Comparison of ENCODE assay signal across 9 cellular contexts in the genomic region with DNA sequence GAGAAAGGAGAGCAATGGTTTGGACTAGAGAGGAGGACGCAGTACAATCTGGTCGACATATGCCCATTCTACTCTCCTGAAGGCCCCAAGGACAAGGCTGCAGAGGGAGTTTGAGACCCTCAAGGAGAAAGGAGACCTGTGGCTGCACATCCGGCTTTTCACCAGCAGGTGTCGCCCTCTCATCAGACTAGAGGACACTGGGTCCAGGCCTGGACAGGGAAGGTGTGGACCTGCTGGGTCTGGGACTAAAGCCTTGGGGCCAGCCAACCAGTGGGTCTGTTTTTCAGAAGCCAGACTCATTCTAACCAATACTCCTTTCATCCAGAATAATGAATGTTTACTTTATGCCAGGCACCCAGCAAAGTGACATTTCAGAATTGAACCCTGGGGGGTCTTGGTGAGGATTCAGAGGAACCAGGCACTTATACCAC. TPM values are rescaled to one million over a fixed set of nuclear protein-coding genes. Genes with fewer than 3 reads are reported as not detected.
DNase-seq lines count a peak whose midpoint lies in the region; ATAC-seq and TF ChIP-seq lines count a peak whose summit lies in the region.
"Had no signal": no experiment of that assay in that cellular context is flagged by ENCODE, and none has a peak within 500 bp of the region (broad histone marks: within the 10 kb centered on the region; RNA-seq: fewer than 3 reads in every experiment).

No MANE protein-coding gene starts in this region.

- intact Hi-C loops in IMR-90 (cut with micrococcal nuclease) = loop anchor here (1.0 to 5.0 kb wide), 3 partner anchors 24 to 217 kb away; no protein-coding TSS in a partner anchor
- intact Hi-C loops in activated T-helper 1 cell treated with anti-CD3 and anti-CD28 coated beads, Interleukin-12 subunit alpha, Interleukin-12 subunit beta, Interleukin-2, Interleukin-4 antibody, amounts not matched to agents 30 ng/mL and 10 ng/mL and 1 ng/mL, durations not matched to agents 14 hours and 24 hours and 36 hours (cut with micrococcal nuclease) = loop anchor here (1.0 to 5.0 kb wide), 5 partner anchors 24 to 217 kb away; no protein-coding TSS in a partner anchor
- intact Hi-C loops in testis (cut with DNase I; ENCODE audit: low total_unique reads) = no loop called here

- H4K20me1 ChIP-seq in IMR-90 (ENCODE audit: insufficient read depth, low read length) = 0 out of 2 replicates have a peak, but pooled peaks cover 4% of the 10 kb centered on the region

- H3K27me3 ChIP-seq in IMR-90 (ENCODE audit: control insufficient read depth, insufficient read depth, low read length) = peaks cover 2% of the 10 kb centered on the region; the same call in 1 of the 2 replicates
- no peaks in the 10 kb centered on the region for H3K27me3 ChIP-seq in testis

- TF ChIP-seq RAD21 in IMR-90 (IDR thresholded peaks at IDR 0.05; ENCODE audit: low read length) = peak; percentile 98

- no TSS peak for BruUV-seq in IMR-90 (replicated peaks; lab: Mats Ljungman, UMichigan)

- H4K8ac ChIP-seq in IMR-90 (ENCODE audit: low read depth in 2 of 2, low read length in 2 of 2) = no peak overlapping the region

- H2BK15ac ChIP-seq in IMR-90 (ENCODE audit: low read depth, low read length) = no peak overlapping the region

- no peak overlapping the region for H4K91ac ChIP-seq in IMR-90 (ENCODE audit: insufficient read depth, low read depth, low read length)

- H3K27ac Mint-ChIP-seq in activated T-helper 1 cell treated with anti-CD3 and anti-CD28 coated beads, Interleukin-12 subunit alpha, Interleukin-12 subunit beta, Interleukin-2, Interleukin-4 antibody, amounts not matched to agents 30 ng/mL and 10 ng/mL and 1 ng/mL, durations not matched to agents 14 hours and 24 hours and 36 hours = no peak overlapping the region
- H3K27ac Mint-ChIP-seq: T-helper 1 cell treated with Interleukin-12 subunit alpha and Interleukin-12 subunit beta and Interleukin-4 antibody, amounts not matched to agents 30 μg/mL and 1 μg/mL, for 36 hours had no signal

- peak overlapping the region; percentile 73 for H2AK9ac ChIP-seq in IMR-90 (replicated peaks; ENCODE audit: low read depth, low read length, poor library complexity)

- no peak overlapping the region for H2BK5ac ChIP-seq in IMR-90 (ENCODE audit: low read depth, low read length, poor library complexity, severe bottlenecking)

- H4K5ac ChIP-seq in IMR-90 (ENCODE audit: low read depth, low read length) = no peak overlapping the region

- peak overlapping the region; percentile 74 for H2AFZ ChIP-seq in IMR-90 (replicated peaks; ENCODE audit: low read length, poor library complexity)

- no peak overlapping the region for H3K23ac ChIP-seq in IMR-90 (ENCODE audit: low read depth, low read length)

- no peaks in the 10 kb centered on the region; the same call in 1 of the 2 replicates for H3K9me1 ChIP-seq in IMR-90 (ENCODE audit: insufficient read depth, low read length)

- no peak overlapping the region for H3K4ac ChIP-seq in IMR-90 (ENCODE audit: low read depth, low read length)

- H3K36me3 ChIP-seq in IMR-90 (ENCODE audit: control insufficient read depth, insufficient read depth, low read length) (no peaks in the 10 kb centered on the region), testis (ENCODE audit: low read depth, missing control alignments) (no peaks in the 10 kb centered on the region)

- H3K18ac ChIP-seq in IMR-90 (ENCODE audit: low read depth, low read length) = no peak overlapping the region

- no peak overlapping the region for H3K9ac ChIP-seq in IMR-90 (ENCODE audit: low read depth, low read length)

- ATAC-seq in IMR-90 (ENCODE audit: low read depth) (peak; percentile 79), omental fat pad (ENCODE audit: low FRiP score) (no peak), GM21717 (IDR thresholded peaks at IDR 0.05; ENCODE audit: unreplicated experiment) (no peak)

- H3K4me2 ChIP-seq in IMR-90 (ENCODE audit: low read depth, low read length) = no peak overlapping the region

- no peaks in the 10 kb centered on the region for H3K27me3 Mint-ChIP-seq in activated T-helper 1 cell treated with anti-CD3 and anti-CD28 coated beads, Interleukin-12 subunit alpha, Interleukin-12 subunit beta, Interleukin-2, Interleukin-4 antibody, amounts not matched to agents 30 ng/mL and 10 ng/mL and 1 ng/mL, durations not matched to agents 14 hours and 24 hours and 36 hours (ENCODE audit: insufficient read depth)

- no peak overlapping the region for H3K56ac ChIP-seq in IMR-90 (ENCODE audit: extremely low read depth, insufficient read depth, low read length)

- H3K9me3 ChIP-seq in IMR-90 (ENCODE audit: control insufficient read depth, insufficient read depth, low read length) = no peaks in the 10 kb centered on the region
- H3K9me3 ChIP-seq in testis = no peaks in the 10 kb centered on the region

- H3K4me3 ChIP-seq in IMR-90 (ENCODE audit: insufficient read depth, low read depth, low read length) (no peak overlapping the region), fibroblast of pulmonary artery (replicated peaks; ENCODE audit: low read depth, low read length) (no peak overlapping the region), testis (no peak overlapping the region)

- no peak overlapping the region for H2BK120ac ChIP-seq in IMR-90 (ENCODE audit: low read depth, low read length)

- no CpG with 5 or more reads among the region's 4 CpGs for WGBS in IMR-90 (ENCODE audit: extremely low coverage in 2 of 2, insufficient read length in 1 of 2), 2 experiments
- WGBS in testis, 2 donors = 13 to 24% methylated on average over 3 to 4 of the region's 4 CpGs

- TF ChIP-seq POLR2A in IMR-90 (IDR thresholded peaks at IDR 0.05; ENCODE audit: low read depth, low read length) (0 out of 2 replicates have a peak, but pooled peaks have one; percentile 23), testis (IDR thresholded peaks at IDR 0.05) (no peak)

- H3K4me1 ChIP-seq in IMR-90 (ENCODE audit: control insufficient read depth, insufficient read depth, low read length) (peaks cover 9% of the 10 kb centered on the region), testis (peaks cover 20% of the 10 kb centered on the region)

- H2AK5ac ChIP-seq in IMR-90 (ENCODE audit: low read depth, low read length) = no peak overlapping the region

- DNase-seq in DMS 273 treated with DMSO at 0.1 percent for 48 hours (lab: John Stamatoyannopoulos, UW) (peak; percentile 40), IMR-90 (peak; percentile 67), RPMI7951 (ENCODE audit: low read depth) (peak; percentile 68), fibroblast of pulmonary artery (ENCODE audit: low read depth) (peak; percentile 79), omental fat pad (ENCODE audit: low spot score) (peak; percentile 93), testis (peak; percentile 91)
- DNase-seq in activated T-helper 1 cell treated with anti-CD3 and anti-CD28 coated beads, Interleukin-12 subunit alpha, Interleukin-12 subunit beta, Interleukin-2, Interleukin-4 antibody, amounts not matched to agents 30 ng/mL and 10 ng/mL and 1 ng/mL, durations not matched to agents 14 hours and 24 hours and 36 hours (ENCODE audit: low spot score) = peak; percentile 55

- H3K79me1 ChIP-seq in IMR-90 (ENCODE audit: low read depth in 1 of 2, low read length in 2 of 2) = no peaks in the 10 kb centered on the region

- CTCF ChIA-PET in IMR-90 (lab: Yijun Ruan, JAX) = interaction anchor here (0.8 kb wide), 1 partner anchor 231 kb away, joined by 3 read pairs; no protein-coding TSS in a partner anchor

- peaks cover 29% of the 10 kb centered on the region for H3K4me1 Mint-ChIP-seq in activated T-helper 1 cell treated with anti-CD3 and anti-CD28 coated beads, Interleukin-12 subunit alpha, Interleukin-12 subunit beta, Interleukin-2, Interleukin-4 antibody, amounts not matched to agents 30 ng/mL and 10 ng/mL and 1 ng/mL, durations not matched to agents 14 hours and 24 hours and 36 hours (ENCODE audit: low read depth)

- in situ Hi-C loops in IMR-90 (cut with MboI; ENCODE audit: low sequenced_read_pairs) = no loop called here

- no peak overlapping the region for H3K27ac ChIP-seq in IMR-90 (ENCODE audit: insufficient read depth, low read length)
- no peak overlapping the region for H3K27ac ChIP-seq in testis

- POLR2A ChIA-PET in IMR-90 (lab: Charles Lee; ENCODE audit: unreplicated experiment) = no interaction called here

- no peaks in the 10 kb centered on the region for H3K36me3 Mint-ChIP-seq in activated T-helper 1 cell treated with anti-CD3 and anti-CD28 coated beads, Interleukin-12 subunit alpha, Interleukin-12 subunit beta, Interleukin-2, Interleukin-4 antibody, amounts not matched to agents 30 ng/mL and 10 ng/mL and 1 ng/mL, durations not matched to agents 14 hours and 24 hours and 36 hours (ENCODE audit: low read depth)

- H3K9me3 Mint-ChIP-seq in activated T-helper 1 cell treated with anti-CD3 and anti-CD28 coated beads, Interleukin-12 subunit alpha, Interleukin-12 subunit beta, Interleukin-2, Interleukin-4 antibody, amounts not matched to agents 30 ng/mL and 10 ng/mL and 1 ng/mL, durations not matched to agents 14 hours and 24 hours and 36 hours = no peaks in the 10 kb centered on the region
- H3K9me3 Mint-ChIP-seq: T-helper 1 cell treated with Interleukin-12 subunit alpha and Interleukin-12 subunit beta and Interleukin-4 antibody, amounts not matched to agents 30 μg/mL and 1 μg/mL, for 36 hours had no signal

- H3K4me3 Mint-ChIP-seq in activated T-helper 1 cell treated with anti-CD3 and anti-CD28 coated beads, Interleukin-12 subunit alpha, Interleukin-12 subunit beta, Interleukin-2, Interleukin-4 antibody, amounts not matched to agents 30 ng/mL and 10 ng/mL and 1 ng/mL, durations not matched to agents 14 hours and 24 hours and 36 hours = no peak overlapping the region
- H3K4me3 Mint-ChIP-seq: T-helper 1 cell treated with Interleukin-12 subunit alpha and Interleukin-12 subunit beta and Interleukin-4 antibody, amounts not matched to agents 30 μg/mL and 1 μg/mL, for 36 hours had no signal

- peak; percentile 97 for TF ChIP-seq CTCF in IMR-90 (conservative IDR thresholded peaks at IDR 0.05; ENCODE audit: low read depth, low read length)
- peak; percentile 96 for TF ChIP-seq CTCF in fibroblast of pulmonary artery (IDR thresholded peaks at IDR 0.05; ENCODE audit: low read length, missing control alignments)
- peak in 2 of 3 donors; percentile 49 to 92 for TF ChIP-seq CTCF in omental fat pad (IDR thresholded peaks at IDR 0.05)
- peak; percentile 94 to 97 (median 96) for TF ChIP-seq CTCF in testis (IDR thresholded peaks at IDR 0.05)

- dilution Hi-C loops in IMR-90 (cut with HindIII; ENCODE audit: low sequenced_read_pairs, unreplicated experiment) = no loop called here

- no peak overlapping the region for H2BK20ac ChIP-seq in IMR-90 (ENCODE audit: low read depth, low read length)

- H3K14ac ChIP-seq in IMR-90 (replicated peaks; ENCODE audit: low read depth, low read length) = no peak overlapping the region

RNA-seq across cellular contexts. Expression of a gene that starts 5.0 kb away (rescaled TPM):
- not detected in 2 replicates for total RNA-seq in IMR-90 (2012; rRNA removed)
- polyA plus RNA-seq in IMR-90 (2012; rRNA removed) = not detected in 2 replicates
- polyA plus RNA-seq in IMR-90 (2012; cell fraction: cytosol; rRNA removed) = not detected in 2 replicates
- polyA plus RNA-seq in IMR-90 (2012; cell fraction: nucleus; rRNA removed; ENCODE audit: low replicate concordance) = not detected in 2 replicates
- not detected in 2 replicates for total RNA-seq in RPMI7951 (2014; rRNA removed; shearing (Covaris generic))
- not detected in 2 replicates for total RNA-seq in activated T-helper 1 cell treated with anti-CD3 and anti-CD28 coated beads, Interleukin-12 subunit alpha, Interleukin-12 subunit beta, Interleukin-2, Interleukin-4 antibody, amounts not matched to agents 30 ng/mL and 10 ng/mL and 1 ng/mL, durations not matched to agents 14 hours and 24 hours and 36 hours
- total RNA-seq in omental fat pad = not detected
- total RNA-seq in testis = under 1 TPM in 1 of 2 donors, not detected in 1; 0.16 TPM
- polyA plus RNA-seq in testis (ENCODE audit: insufficient read depth, low read depth, low replicate concordance) = not detected

RNA-seq across cellular contexts. Expression of a gene that starts 8.8 kb away (rescaled TPM):
- total RNA-seq in IMR-90 (2012; rRNA removed) (0.54 and 0.56 TPM in 2 replicates), omental fat pad (100 to 1,000 TPM in 3 of 4 donors, 10 to 100 TPM in 1; 65.7 to 157 (median 128) TPM), testis (10 to 100 TPM in 1 of 2 donors, 1 to 10 TPM in 1; 9.0 to 11.7 TPM)
- polyA plus RNA-seq in IMR-90 (2012; rRNA removed) (3.0 and 4.3 TPM in 2 replicates), testis (ENCODE audit: insufficient read depth, low read depth, low replicate concordance) (31.2 TPM)
- 2.7 and 5.1 TPM in 2 replicates for polyA plus RNA-seq in IMR-90 (2012; cell fraction: cytosol; rRNA removed)
- polyA plus RNA-seq in IMR-90 (2012; cell fraction: nucleus; rRNA removed; ENCODE audit: low replicate concordance) = 3.0 and 6.7 TPM in 2 replicates
- total RNA-seq in RPMI7951 (2014; rRNA removed; shearing (Covaris generic)) = 7.1 and 7.9 TPM in 2 replicates
- total RNA-seq in activated T-helper 1 cell treated with anti-CD3 and anti-CD28 coated beads, Interleukin-12 subunit alpha, Interleukin-12 subunit beta, Interleukin-2, Interleukin-4 antibody, amounts not matched to agents 30 ng/mL and 10 ng/mL and 1 ng/mL, durations not matched to agents 14 hours and 24 hours and 36 hours = not detected in 2 replicates

RNA-seq across cellular contexts. Expression of a gene that starts 12.8 kb away (rescaled TPM):
- total RNA-seq in IMR-90 (2012; rRNA removed) (not detected in 2 replicates), omental fat pad (1 to 10 TPM in 2 of 4 donors, under 1 TPM in 2; 0.37 to 2.4 (median 1.0) TPM), testis (1 to 10 TPM; 6.5 to 6.9 TPM)
- polyA plus RNA-seq in IMR-90 (2012; rRNA removed) (0.05 TPM in 1 of 2 replicates, not detected in the other), testis (ENCODE audit: insufficient read depth, low read depth, low replicate concordance) (9.9 TPM)
- polyA plus RNA-seq in IMR-90 (2012; cell fraction: cytosol; rRNA removed) = 0.07 and 0.16 TPM in 2 replicates
- polyA plus RNA-seq in IMR-90 (2012; cell fraction: nucleus; rRNA removed; ENCODE audit: low replicate concordance) = 0.76 and 1.0 TPM in 2 replicates
- total RNA-seq in RPMI7951 (2014; rRNA removed; shearing (Covaris generic)) = 0.12 TPM in 1 of 2 replicates, not detected in the other
- not detected in 2 replicates for total RNA-seq in activated T-helper 1 cell treated with anti-CD3 and anti-CD28 coated beads, Interleukin-12 subunit alpha, Interleukin-12 subunit beta, Interleukin-2, Interleukin-4 antibody, amounts not matched to agents 30 ng/mL and 10 ng/mL and 1 ng/mL, durations not matched to agents 14 hours and 24 hours and 36 hours

RNA-seq across cellular contexts. Expression of a gene that starts 33.1 kb away (rescaled TPM):
- total RNA-seq in IMR-90 (2012; rRNA removed) = 26.3 and 29.7 TPM in 2 replicates
- polyA plus RNA-seq in IMR-90 (2012; rRNA removed) = 58.2 and 65.5 TPM in 2 replicates
- 27.1 and 37.4 TPM in 2 replicates for polyA plus RNA-seq in IMR-90 (2012; cell fraction: cytosol; rRNA removed)
- polyA plus RNA-seq in IMR-90 (2012; cell fraction: nucleus; rRNA removed; ENCODE audit: low replicate concordance) = 190 and 417 TPM in 2 replicates
- 20.8 and 26.3 TPM in 2 replicates for total RNA-seq in RPMI7951 (2014; rRNA removed; shearing (Covaris generic))
- 62.6 and 68.8 TPM in 2 replicates for total RNA-seq in activated T-helper 1 cell treated with anti-CD3 and anti-CD28 coated beads, Interleukin-12 subunit alpha, Interleukin-12 subunit beta, Interleukin-2, Interleukin-4 antibody, amounts not matched to agents 30 ng/mL and 10 ng/mL and 1 ng/mL, durations not matched to agents 14 hours and 24 hours and 36 hours
- total RNA-seq in omental fat pad = 10 to 100 TPM; 20.7 to 53.6 (median 27.8) TPM
- 10 to 100 TPM; 60.2 to 65.8 TPM for total RNA-seq in testis
- 53.6 TPM for polyA plus RNA-seq in testis (ENCODE audit: insufficient read depth, low read depth, low replicate concordance)

RNA-seq across cellular contexts. Expression of a gene that starts 34.5 kb away (rescaled TPM):
- not detected in 2 replicates for total RNA-seq in IMR-90 (2012; rRNA removed)
- 0.09 and 0.11 TPM in 2 replicates for polyA plus RNA-seq in IMR-90 (2012; rRNA removed)
- polyA plus RNA-seq in IMR-90 (2012; cell fraction: cytosol; rRNA removed) = 0.14 and 0.41 TPM in 2 replicates
- 0.70 and 0.76 TPM in 2 replicates for polyA plus RNA-seq in IMR-90 (2012; cell fraction: nucleus; rRNA removed; ENCODE audit: low replicate concordance)
- total RNA-seq in RPMI7951 (2014; rRNA removed; shearing (Covaris generic)) = not detected in 2 replicates
- total RNA-seq in activated T-helper 1 cell treated with anti-CD3 and anti-CD28 coated beads, Interleukin-12 subunit alpha, Interleukin-12 subunit beta, Interleukin-2, Interleukin-4 antibody, amounts not matched to agents 30 ng/mL and 10 ng/mL and 1 ng/mL, durations not matched to agents 14 hours and 24 hours and 36 hours = not detected in 2 replicates
- total RNA-seq in omental fat pad = 1 to 10 TPM in 2 of 4 donors, under 1 TPM in 1, not detected in 1; 0.38 to 2.2 (median 1.6) TPM
- 1 to 10 TPM; 3.7 to 4.2 TPM for total RNA-seq in testis
- 2.3 TPM for polyA plus RNA-seq in testis (ENCODE audit: insufficient read depth, low read depth, low replicate concordance)

Comparison
In these comparisons a context has a peak if more than half of its experiments do, and no peak if none do; other contexts are left out.
1. DNase-seq: peak in every context shown above with its lines; median percentile 93 in omental fat pad; 91 in testis; 79 in fibroblast of pulmonary artery; 68 in RPMI7951; 67 in IMR-90; 55 in activated T-helper 1 cell treated with anti-CD3 and anti-CD28 coated beads, Interleukin-12 subunit alpha, Interleukin-12 subunit beta, Interleukin-2, Interleukin-4 antibody, amounts not matched to agents 30 ng/mL and 10 ng/mL and 1 ng/mL, durations not matched to agents 14 hours and 24 hours and 36 hours; 40 in DMS 273 treated with DMSO at 0.1 percent for 48 hours.